Comparison of ENCODE assay signal across 7 cellular contexts in genomic region chr10:26684667-26685264, GRCh38. TPM values are rescaled to one million over a fixed set of nuclear protein-coding genes. Genes with fewer than 3 reads are reported as not detected.
A peak's percentile ranks its signal among the peaks of the same experiment; 100 is the strongest.
DNase-seq lines count a peak whose midpoint lies in the region; ATAC-seq and TF ChIP-seq lines count a peak whose summit lies in the region.
"Not testable (repeated sequence)": the region's sequence is repeated elsewhere in the genome, so short reads cannot be mapped to it uniquely, and the experiment has no call there.

No MANE protein-coding gene starts in this region.

- CTCF ChIA-PET in activated CD8-positive, alpha-beta memory T cell treated with anti-CD3 and anti-CD28 coated beads, Interleukin-2, amount 10 ng/mL, durations not matched to agents 7 days and 5 days (lab: Charles Lee) = interaction anchor here (1.5 to 1.6 kb wide), 2 partner anchors 12 to 199 kb away, joined by 3 to 4 read pairs; no protein-coding TSS in a partner anchor

- not testable (repeated sequence) for H4K20me1 ChIP-seq in GM23248 (ENCODE audit: insufficient read depth); fibroblast of lung (ENCODE audit: control insufficient read depth, extremely low read depth, insufficient read depth, low read length)

- H3K36me3 Mint-ChIP-seq in activated CD8-positive, alpha-beta memory T cell treated with anti-CD3 and anti-CD28 coated beads, Interleukin-2, amount 10 ng/mL, durations not matched to agents 7 days and 5 days = not testable (repeated sequence)

- not testable (repeated sequence) for H3K9me3 Mint-ChIP-seq in activated CD8-positive, alpha-beta memory T cell treated with anti-CD3 and anti-CD28 coated beads, Interleukin-2, amount 10 ng/mL, durations not matched to agents 7 days and 5 days (ENCODE audit: low read depth)

- H2AFZ ChIP-seq in GM23248 = peak overlapping the region; percentile 15; the same call in 1 of the 2 replicates
- H2AFZ ChIP-seq in fibroblast of lung (ENCODE audit: low read length) = not testable (repeated sequence)

- not testable (repeated sequence) for H3K27me3 Mint-ChIP-seq in activated CD8-positive, alpha-beta memory T cell treated with anti-CD3 and anti-CD28 coated beads, Interleukin-2, amount 10 ng/mL, durations not matched to agents 7 days and 5 days

- not testable (repeated sequence) for H3K4me1 ChIP-seq in GM23248 (ENCODE audit: insufficient read depth); fibroblast of lung (ENCODE audit: control insufficient read depth, extremely low read depth, insufficient read depth, low read length)

- WGBS in GM23248 (ENCODE audit: low coverage in 1 of 2, low lambda C conversion rate in 2 of 2, missing lambda C conversion rate in 2 of 2), 2 experiments = 17 to 19% methylated on average over 6 of the region's 6 CpGs

- not testable (repeated sequence) for H3K27me3 ChIP-seq in GM23248 (replicated peaks; ENCODE audit: insufficient read depth); fibroblast of lung (ENCODE audit: control insufficient read depth, insufficient read depth, low read length)

- H3K9ac ChIP-seq in GM23248; fibroblast of lung (ENCODE audit: insufficient read depth, low read length): not testable (repeated sequence)

- not testable (repeated sequence) for H3K27ac Mint-ChIP-seq in activated CD8-positive, alpha-beta memory T cell treated with anti-CD3 and anti-CD28 coated beads, Interleukin-2, amount 10 ng/mL, durations not matched to agents 7 days and 5 days

- H3K79me2 ChIP-seq in GM23248 (ENCODE audit: insufficient read depth); fibroblast of lung (ENCODE audit: control insufficient read depth, insufficient read depth, low read length): not testable (repeated sequence)

- TF ChIP-seq CTCF in GM12875 (IDR thresholded peaks at IDR 0.05; ENCODE audit: borderline replicate concordance, insufficient read depth, low read depth, low read length) (peak; percentile 46; the same call in 1 of the 2 replicates), fibroblast of lung (conservative IDR thresholded peaks at IDR 0.05 in 1 of 2, IDR thresholded peaks at IDR 0.05 in 1 of 2; ENCODE audit: low read depth in 1 of 2, low read length in 2 of 2) (peak; percentile 46 to 59)

- not testable (repeated sequence) for H3K9me2 ChIP-seq in GM23248 (ENCODE audit: insufficient read depth)

- not testable (repeated sequence) for H3K4me3 ChIP-seq in GM12875 (ENCODE audit: low read depth, low read length); GM23248; fibroblast of lung (replicated peaks in 1 of 4; ENCODE audit: control extremely low read depth in 1 of 4, insufficient read depth in 1 of 4, low read depth in 3 of 4, low read length in 4 of 4)

- H3K9me3 ChIP-seq in GM23248 (ENCODE audit: low read depth); fibroblast of lung (ENCODE audit: control insufficient read depth, insufficient read depth, low read depth, low read length): not testable (repeated sequence)

- peak; percentile 79 for ATAC-seq in HG03575 (IDR thresholded peaks at IDR 0.05; ENCODE audit: extremely low read depth, insufficient number of reproducible peaks, low FRiP score, unreplicated experiment)
- ATAC-seq in activated CD8-positive, alpha-beta memory T cell treated with anti-CD3 and anti-CD28 coated beads, Interleukin-2, amount 10 ng/mL, durations not matched to agents 7 days and 5 days = peak; percentile 91

- not testable (repeated sequence) for H3K4me3 Mint-ChIP-seq in activated CD8-positive, alpha-beta memory T cell treated with anti-CD3 and anti-CD28 coated beads, Interleukin-2, amount 10 ng/mL, durations not matched to agents 7 days and 5 days

- not testable (repeated sequence) for H3K4me2 ChIP-seq in GM23248 (ENCODE audit: unreplicated experiment); fibroblast of lung (ENCODE audit: extremely low read depth, insufficient read depth, low read length)

- not testable (repeated sequence) for H3K36me3 ChIP-seq in GM23248 (ENCODE audit: low read depth); fibroblast of lung (ENCODE audit: control insufficient read depth, insufficient read depth, low read length)

- in situ Hi-C loops in GM23248 (cut with MboI) = loop anchor here (25.0 kb wide), 1 partner anchor 347 kb away; no protein-coding TSS in a partner anchor

- DNase-seq in GM23248 (peak; percentile 52), NCI-H748 treated with DMSO at 0.1 percent for 48 hours (lab: John Stamatoyannopoulos, UW) (peak; percentile 22), fibroblast of lung (ENCODE audit: low read depth in 2 of 2) (peak; percentile 25 to 43), myocyte (ENCODE audit: low read depth) (peak; percentile 47)
- DNase-seq in activated CD8-positive, alpha-beta memory T cell treated with anti-CD3 and anti-CD28 coated beads, Interleukin-2, amount 10 ng/mL, durations not matched to agents 7 days and 5 days = not testable (repeated sequence)

- not testable (repeated sequence) for H3F3A ChIP-seq in GM23248 (ENCODE audit: insufficient read depth)

- not testable (repeated sequence) for H3K4me1 Mint-ChIP-seq in activated CD8-positive, alpha-beta memory T cell treated with anti-CD3 and anti-CD28 coated beads, Interleukin-2, amount 10 ng/mL, durations not matched to agents 7 days and 5 days

- not testable (repeated sequence) for H3K27ac ChIP-seq in GM23248; fibroblast of lung (ENCODE audit: insufficient read depth, low read length)

RNA-seq across cellular contexts. Expression of gene PDSS1, which starts 12.7 kb away (rescaled TPM):
- 4.0 and 5.1 TPM in 2 replicates for total RNA-seq in GM23248 (2014; rRNA removed; shearing (Covaris generic))
- 7.2 and 7.3 TPM in 2 replicates for polyA plus RNA-seq in GM23248 (2016; fragmentation: Nextera tagmentation; extraction: Ambion mirVana)
- 10 to 100 TPM; 19.3 to 24.1 TPM for total RNA-seq in activated CD8-positive, alpha-beta memory T cell treated with anti-CD3 and anti-CD28 coated beads, Interleukin-2, amount 10 ng/mL, durations not matched to agents 7 days and 5 days
- 1.8 and 3.1 TPM in 2 replicates for total RNA-seq in fibroblast of lung
- polyA plus RNA-seq in fibroblast of lung = 11.1 and 16.5 TPM in 2 replicates
- 4.2 and 6.5 TPM in 2 replicates for polyA plus RNA-seq in fibroblast of lung (2012)
- polyA minus RNA-seq in fibroblast of lung (ENCODE audit: low replicate concordance) = 5.0 and 28.3 TPM in 2 replicates
- 2.0 and 5.0 TPM in 2 replicates for total RNA-seq in myocyte
- polyA plus RNA-seq in myocyte (2012) = 2.0 TPM
